6 cellular contexts compared by ENCODE assay signal in the genomic region with DNA sequence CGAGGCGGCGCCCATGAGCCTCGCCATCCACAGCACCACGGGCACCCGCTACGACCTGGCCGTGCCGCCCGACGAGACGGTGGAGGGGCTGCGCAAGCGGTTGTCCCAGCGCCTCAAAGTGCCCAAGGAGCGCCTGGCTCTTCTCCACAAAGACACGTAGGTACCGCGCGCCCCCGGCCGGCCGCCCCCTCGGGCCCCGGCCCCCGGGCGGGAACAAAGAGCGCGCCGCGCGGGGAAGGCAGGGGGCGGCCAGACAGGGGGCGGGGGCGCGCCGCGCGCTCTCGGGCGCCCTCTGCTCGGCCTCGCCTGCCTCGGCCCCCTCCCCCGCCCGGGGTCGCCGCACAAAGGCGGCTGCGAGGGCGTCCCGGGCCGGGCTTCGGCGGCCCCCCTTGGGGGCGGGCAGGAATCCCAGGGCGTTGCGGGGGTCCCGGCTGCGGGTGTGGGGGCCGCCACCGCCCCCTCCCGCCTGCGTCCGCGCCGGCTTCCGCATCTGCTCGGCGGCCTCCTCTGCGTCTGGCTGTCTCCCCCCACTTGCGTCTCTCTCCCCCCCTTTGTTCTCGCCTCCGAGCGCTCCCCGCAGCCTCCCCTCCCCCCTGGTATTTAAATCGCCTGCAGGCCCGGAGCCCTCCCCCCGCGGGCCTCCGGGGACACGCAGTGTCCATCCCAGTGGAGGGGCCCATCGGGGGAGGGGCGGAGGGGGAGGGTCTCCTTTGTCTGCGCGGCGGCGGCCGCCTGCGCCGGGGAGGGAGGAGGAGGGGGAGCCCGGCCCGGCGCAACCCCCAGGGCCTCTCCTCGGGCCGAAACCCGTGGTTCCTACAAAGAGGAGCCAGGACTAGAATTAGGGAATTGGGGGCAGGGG.
DNase-seq lines count a peak whose midpoint lies in the region; TF ChIP-seq lines count a peak whose summit lies in the region.

No MANE protein-coding gene starts in this region.

- no peak for TF ChIP-seq CTCF in GM10266 (IDR thresholded peaks at IDR 0.05; ENCODE audit: control insufficient read depth, insufficient read depth, low read depth, missing control alignments)

- peak overlapping the region; percentile 90 for H3K9ac ChIP-seq in mucosa of stomach (ENCODE audit: low read length)

- peak overlapping the region; percentile 74 for H3K4me3 ChIP-seq in mucosa of stomach (ENCODE audit: low read length)

- peaks cover 49% of the 10 kb centered on the region for H3K4me1 ChIP-seq in mucosa of stomach (ENCODE audit: control insufficient read depth, insufficient read depth, low read length)

- DNase-seq in GM10266 (ENCODE audit: extremely low spot score) (peak; percentile 72), NOMO-1 (lab: John Stamatoyannopoulos, UW; ENCODE audit: unreplicated experiment in 2 of 2) (peak; percentile 26 to 64), NCI-H1048 (lab: John Stamatoyannopoulos, UW) (no peak), SKM-1 (lab: John Stamatoyannopoulos, UW; ENCODE audit: unreplicated experiment) (no peak)
- DNase-seq in central memory CD4-positive, alpha-beta T cell = peak; percentile 68

- H3K9me3 ChIP-seq in mucosa of stomach (ENCODE audit: control insufficient read depth, low read length) = no peaks in the 10 kb centered on the region

- peaks cover 22% of the 10 kb centered on the region for H3K36me3 ChIP-seq in mucosa of stomach (ENCODE audit: control insufficient read depth, insufficient read depth, low read length)

- H3K27me3 ChIP-seq in mucosa of stomach (ENCODE audit: control insufficient read depth, insufficient read depth, low read length) = no peaks in the 10 kb centered on the region

Comparison
In these comparisons a context has a peak if more than half of its experiments do, and no peak if none do; other contexts are left out.
1. DNase-seq: peak in GM10266 (single experiment), NOMO-1 (2 of 2) and central memory CD4-positive, alpha-beta T cell (single experiment); none in NCI-H1048 (single experiment) and SKM-1 (single experiment).